In the genomic region with DNA sequence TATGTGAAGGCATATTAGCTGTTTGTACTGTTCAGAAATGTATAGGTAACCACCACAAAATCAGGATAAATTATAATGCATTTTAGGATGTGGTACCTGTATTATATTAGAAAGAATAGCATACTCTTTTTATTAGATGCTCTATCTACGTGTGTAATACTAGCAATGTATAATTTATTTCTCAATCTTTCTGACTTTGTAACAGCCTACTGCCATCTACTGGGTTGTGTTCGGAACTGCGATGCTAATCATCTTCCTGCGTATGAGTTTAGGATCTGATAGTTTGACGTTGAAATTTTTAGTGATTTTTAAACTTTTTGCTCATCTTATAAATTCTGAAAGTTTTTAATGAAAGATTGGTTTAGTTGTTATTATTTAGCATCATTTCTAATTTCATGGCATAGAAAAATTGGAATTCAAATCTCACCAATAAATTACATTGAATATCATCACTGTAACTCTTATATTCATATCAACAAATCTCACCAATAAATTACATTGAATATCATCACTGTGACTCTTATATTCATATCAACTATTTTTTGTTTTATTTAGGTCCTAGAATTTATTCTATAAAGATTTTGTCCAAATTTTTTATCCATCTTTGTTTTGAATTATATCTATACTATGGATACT, we compare ENCODE assay signal across 9 cellular contexts.
DNase-seq lines count a peak whose midpoint lies in the region; ATAC-seq and TF ChIP-seq lines count a peak whose summit lies in the region.
"Had no signal": no experiment of that assay in that cellular context is flagged by ENCODE, and none has a peak within 500 bp of the region (broad histone marks: within the 10 kb centered on the region; RNA-seq: fewer than 3 reads in every experiment).

No MANE protein-coding gene starts in this region.

- H3K27ac ChIP-seq in SJCRH30 (no peak overlapping the region), foreskin keratinocyte (no peak overlapping the region), testis (no peak overlapping the region)
- H3K27ac ChIP-seq: SK-N-MC had no signal

- intact Hi-C loops in testis (cut with DNase I; ENCODE audit: low total_unique reads), result no loop called here

- TF ChIP-seq CTCF in foreskin keratinocyte (conservative IDR thresholded peaks at IDR 0.05) (peak; percentile 88), testis (IDR thresholded peaks at IDR 0.05) (peak in 2 of 3 experiments; percentile 39 to 50)

- 26 to 28% methylated on average over 5 of the region's 5 CpGs for WGBS in testis, 2 donors

- H3K9me3 ChIP-seq in SJCRH30 (replicated peaks), result no peaks in the 10 kb centered on the region
- no peaks in the 10 kb centered on the region for H3K9me3 ChIP-seq in testis

- no peaks in the 10 kb centered on the region for H3K4me1 ChIP-seq in SJCRH30
- no peaks in the 10 kb centered on the region for H3K4me1 ChIP-seq in foreskin keratinocyte
- no peaks in the 10 kb centered on the region for H3K4me1 ChIP-seq in testis

- no peak for TF ChIP-seq POLR2A in testis (IDR thresholded peaks at IDR 0.05)

- no peak overlapping the region for H3K4me3 ChIP-seq in SJCRH30
- no peak overlapping the region for H3K4me3 ChIP-seq in testis
- H3K4me3 ChIP-seq: SK-N-MC had no signal

- H3K36me3 ChIP-seq in SJCRH30 (no peaks in the 10 kb centered on the region), testis (ENCODE audit: low read depth, missing control alignments) (no peaks in the 10 kb centered on the region)

- H3K27me3 ChIP-seq in SJCRH30 (no peaks in the 10 kb centered on the region), foreskin keratinocyte (no peaks in the 10 kb centered on the region), testis (no peaks in the 10 kb centered on the region)

- DNase-seq in EL (peak; percentile 36), SJCRH30 (peak; percentile 11 to 48), foreskin keratinocyte (peak in 1 of 2 donors; percentile 28), testis (peak; percentile 28), NCI-H2029 treated with DMSO at 0.1 percent for 48 hours (lab: John Stamatoyannopoulos, UW) (no peak)
- DNase-seq in effector CD8-positive, alpha-beta T cell (lab: John Stamatoyannopoulos, UW), result no peak

- ATAC-seq in HG02759 (IDR thresholded peaks at IDR 0.05; ENCODE audit: unreplicated experiment), result peak; percentile 59
- peak; percentile 78 for ATAC-seq in foreskin keratinocyte
- no peak for ATAC-seq in HG02571 (IDR thresholded peaks at IDR 0.05; ENCODE audit: unreplicated experiment)

Comparison
In these comparisons a context has a peak if more than half of its experiments do, and no peak if none do; other contexts are left out.
1. DNase-seq: peak in EL (single experiment), SJCRH30 (2 of 2) and testis (single experiment); none in NCI-H2029 treated with DMSO at 0.1 percent for 48 hours (single experiment) and effector CD8-positive, alpha-beta T cell (single experiment).